19 cellular contexts compared by ENCODE assay signal in genomic region chr12:121089031-121089812, GRCh38. TPM values are rescaled to one million over a fixed set of nuclear protein-coding genes. Genes with fewer than 3 reads are reported as not detected.
A peak's percentile ranks its signal among the peaks of the same experiment; 100 is the strongest.
DNase-seq lines count a peak whose midpoint lies in the region; ATAC-seq, FAIRE-seq and TF ChIP-seq lines count a peak whose summit lies in the region.
"Had no signal": no experiment of that assay in that cellular context is flagged by ENCODE, and none has a peak within 500 bp of the region (broad histone marks: within the 10 kb centered on the region; RNA-seq: fewer than 3 reads in every experiment).

No MANE protein-coding gene starts in this region.

- H3K9me3 ChIP-seq in Caco-2 (no peaks in the 10 kb centered on the region), K562 (replicated peaks; ENCODE audit: control insufficient read depth, insufficient read depth, low read depth, low read length) (no peaks in the 10 kb centered on the region), right lobe of liver (no peaks in the 10 kb centered on the region)
- H3K9me3 ChIP-seq: sigmoid colon had no signal

- no peaks in the 10 kb centered on the region for H3K9me1 ChIP-seq in K562 (ENCODE audit: control insufficient read depth, insufficient read depth, low read length)

- DNase-seq in Caco-2 (peak in 1 of 2 experiments; percentile 29), HuH-7 (ENCODE audit: low spot score) (peak; percentile 51), K562 (ENCODE audit: extremely low read depth in 1 of 4, low spot score in 3 of 4) (peak; percentile 16 to 38 (median 25)), right lobe of liver (peak; percentile 42 to 70 (median 55)), GM19240 (ENCODE audit: insufficient read length, low spot score) (no peak), NCI-H2107 treated with DMSO at 0.1 percent for 48 hours (lab: John Stamatoyannopoulos, UW; ENCODE audit: unreplicated experiment) (no peak), AG20443 (ENCODE audit: low spot score) (no peak)
- DNase-seq: activated CD4-positive, alpha-beta memory T cell treated with anti-CD3 and anti-CD28 coated beads for 36 hours; effector memory CD4-positive, alpha-beta T cell; GDM1; naive thymus-derived CD4-positive, alpha-beta T cell; NCI-H1092 treated with DMSO at 0.1 percent for 48 hours; NCI-H510A treated with DMSO at 0.1 percent for 48 hours; sigmoid colon; T-helper 9 cell had no signal

- ATAC-seq in K562, result peak; percentile 84
- peak; percentile 76 to 90 (median 88) for ATAC-seq in right lobe of liver
- no peak for ATAC-seq in HG03432 (IDR thresholded peaks at IDR 0.05; ENCODE audit: unreplicated experiment)
- ATAC-seq: naive thymus-derived CD4-positive, alpha-beta T cell had no signal

- H3K79me2 ChIP-seq in K562 (ENCODE audit: control insufficient read depth, insufficient read depth, low read length), result no peaks in the 10 kb centered on the region

- peak in 1 of 2 experiments; percentile 26; a peak in 2 of 4 replicates for TF ChIP-seq RAD21 in K562 (CRISPR knock-in tag; conservative IDR thresholded peaks at IDR 0.05 in 1 of 2, IDR thresholded peaks at IDR 0.05 in 1 of 2)

- H3K36me3 ChIP-seq in Caco-2 (ENCODE audit: control insufficient read depth, insufficient read depth, low read length) (no peaks in the 10 kb centered on the region), K562 (ENCODE audit: control insufficient read depth, insufficient read depth, low read length) (no peaks in the 10 kb centered on the region), right lobe of liver (no peaks in the 10 kb centered on the region)
- H3K36me3 ChIP-seq: sigmoid colon had no signal

- no peak overlapping the region for H3K4me3 Mint-ChIP-seq in Caco-2 (ENCODE audit: unreplicated experiment)
- H3K4me3 Mint-ChIP-seq: activated CD4-positive, alpha-beta memory T cell treated with anti-CD3 and anti-CD28 coated beads for 36 hours; stimulated activated naive CD8-positive, alpha-beta T cell treated with anti-CD3 and anti-CD28 coated beads, Interleukin-15, Interleukin-2, amounts not matched to agents 100 ng/mL and 50 ng/mL, for 24 hours had no signal

- no peak overlapping the region for H3K4me2 ChIP-seq in K562 (ENCODE audit: insufficient read depth, low read length)

- H3K9ac ChIP-seq in K562 (ENCODE audit: insufficient read depth in 1 of 2, low read depth in 2 of 2, low read length in 2 of 2), result peak overlapping the region in 1 of 2 experiments; percentile 79; a peak in 1 of 4 replicates

- peak overlapping the region; percentile 85 for H2AFZ ChIP-seq in K562 (ENCODE audit: low read depth, low read length)

- H3K4me1 ChIP-seq in Caco-2 (no peaks in the 10 kb centered on the region; the same call in 1 of the 2 replicates), K562 (replicated peaks in 1 of 2; ENCODE audit: control insufficient read depth in 2 of 2, insufficient read depth in 2 of 2, low read length in 2 of 2) (peaks cover 4 to 10% of the 10 kb centered on the region in 2 experiments; a peak in 4 of 5 replicates), right lobe of liver (no peaks in the 10 kb centered on the region)
- H3K4me1 ChIP-seq: sigmoid colon had no signal

- no TSS peak for BruUV-seq in Caco-2 (replicated peaks; lab: Mats Ljungman, UMichigan)
- BruUV-seq in K562 (replicated peaks; lab: Mats Ljungman, UMichigan), result no TSS peak

- CTCF ChIA-PET in Caco-2 (lab: Charles Lee) (no interaction called here), K562 (lab: Yijun Ruan, JAX; ENCODE audit: low intra/inter-chr PET ratio) (no interaction called here)

- H3K27ac Mint-ChIP-seq in Caco-2 (ENCODE audit: unreplicated experiment), result no peak overlapping the region
- H3K27ac Mint-ChIP-seq: activated CD4-positive, alpha-beta memory T cell treated with anti-CD3 and anti-CD28 coated beads for 36 hours; activated T-helper 2 cell treated with anti-CD3 and anti-CD28 coated beads, Interferon-gamma antibody, Interleukin-2, Interleukin-4, amounts not matched to agents 10 μg/mL and 5 μg/mL and 100 μg/mL, durations not matched to agents 14 hours and 24 hours and 36 hours; stimulated activated naive CD8-positive, alpha-beta T cell treated with anti-CD3 and anti-CD28 coated beads, Interleukin-15, Interleukin-2, amounts not matched to agents 100 ng/mL and 50 ng/mL, for 24 hours had no signal

- no peaks in the 10 kb centered on the region for H3K27me3 Mint-ChIP-seq in Caco-2 (ENCODE audit: insufficient read depth, unreplicated experiment)
- H3K27me3 Mint-ChIP-seq: activated CD4-positive, alpha-beta memory T cell treated with anti-CD3 and anti-CD28 coated beads for 36 hours; stimulated activated naive CD8-positive, alpha-beta T cell treated with anti-CD3 and anti-CD28 coated beads, Interleukin-15, Interleukin-2, amounts not matched to agents 100 ng/mL and 50 ng/mL, for 24 hours had no signal

- FAIRE-seq in K562 (lab: Jason Lieb, UNC), result peak; percentile 76

- intact Hi-C loops in Caco-2 (cut with micrococcal nuclease; ENCODE audit: unreplicated experiment) (no loop called here), K562 (cut with micrococcal nuclease) (no loop called here), right lobe of liver (cut with DNase I) (no loop called here)

- POLR2A ChIA-PET in Caco-2 (lab: Charles Lee), result no interaction called here
- POLR2A ChIA-PET in K562 (lab: Yijun Ruan, JAX), result no interaction called here

- H3K4me3 ChIP-seq in Caco-2 (ENCODE audit: low read depth, low read length) (no peak overlapping the region), K562 (no peak overlapping the region), right lobe of liver (no peak overlapping the region)
- H3K4me3 ChIP-seq: sigmoid colon had no signal

- H3K9me3 Mint-ChIP-seq in Caco-2 (ENCODE audit: unreplicated experiment), result no peaks in the 10 kb centered on the region
- H3K9me3 Mint-ChIP-seq: activated CD4-positive, alpha-beta memory T cell treated with anti-CD3 and anti-CD28 coated beads for 36 hours; activated T-helper 2 cell treated with anti-CD3 and anti-CD28 coated beads, Interferon-gamma antibody, Interleukin-2, Interleukin-4, amounts not matched to agents 10 μg/mL and 5 μg/mL and 100 μg/mL, durations not matched to agents 14 hours and 24 hours and 36 hours; stimulated activated naive CD8-positive, alpha-beta T cell treated with anti-CD3 and anti-CD28 coated beads, Interleukin-15, Interleukin-2, amounts not matched to agents 100 ng/mL and 50 ng/mL, for 24 hours had no signal

- peak; percentile 23 to 30 for TF ChIP-seq CTCF in Caco-2 (IDR thresholded peaks at IDR 0.05; ENCODE audit: insufficient read depth in 1 of 2, low read depth in 1 of 2, low read length in 1 of 2, severe bottlenecking in 1 of 2, unreplicated experiment in 1 of 2)
- peak; percentile 42 to 57 (median 43) for TF ChIP-seq CTCF in K562 (IDR thresholded peaks at IDR 0.05 in 2 of 3, conservative IDR thresholded peaks at IDR 0.05 in 1 of 3; ENCODE audit: insufficient read depth in 2 of 3, low read depth in 1 of 3, low read length in 3 of 3)
- TF ChIP-seq CTCF in right lobe of liver (IDR thresholded peaks at IDR 0.05), result peak in 1 of 4 donors; percentile 27

- no peaks in the 10 kb centered on the region for H3K27me3 ChIP-seq in Caco-2 (replicated peaks; ENCODE audit: control insufficient read depth, insufficient read depth, low read length)
- peaks cover 0 to 10% of the 10 kb centered on the region in 2 experiments; a peak in 2 of 5 replicates for H3K27me3 ChIP-seq in K562 (ENCODE audit: control insufficient read depth in 2 of 2, insufficient read depth in 2 of 2, low read length in 2 of 2)
- no peaks in the 10 kb centered on the region for H3K27me3 ChIP-seq in right lobe of liver

- TF ChIP-seq POLR2A in K562 (conservative IDR thresholded peaks at IDR 0.05) (no peak), right lobe of liver (IDR thresholded peaks at IDR 0.05) (no peak)

- WGBS in K562 (ENCODE audit: insufficient coverage, low coverage, missing lambda C conversion rate), result 57% methylated on average over 14 of the region's 14 CpGs
- WGBS in right lobe of liver (ENCODE audit: insufficient coverage, low coverage, low lambda C conversion rate, missing lambda C conversion rate), result 40% methylated on average over 3 of the region's 14 CpGs

- TF ChIP-seq EP300 in K562 (IDR thresholded peaks at IDR 0.05; ENCODE audit: low read length), result no peak

- no peaks in the 10 kb centered on the region for H4K20me1 ChIP-seq in K562 (replicated peaks; ENCODE audit: control insufficient read depth, insufficient read depth, low read length)

- no peak overlapping the region for H3K27ac ChIP-seq in K562 (ENCODE audit: extremely low read depth, low read depth, low read length)
- no peak overlapping the region for H3K27ac ChIP-seq in right lobe of liver
- H3K27ac ChIP-seq: C4-2B, sigmoid colon had no signal

- H3K36me3 Mint-ChIP-seq in Caco-2 (ENCODE audit: insufficient read depth, unreplicated experiment), result no peaks in the 10 kb centered on the region
- H3K36me3 Mint-ChIP-seq: activated CD4-positive, alpha-beta memory T cell treated with anti-CD3 and anti-CD28 coated beads for 36 hours had no signal

- no peaks in the 10 kb centered on the region for H3K4me1 Mint-ChIP-seq in Caco-2 (ENCODE audit: low read depth, unreplicated experiment)

- in situ Hi-C loops in K562 (cut with MboI), result no loop called here

RNA-seq across cellular contexts. Expression of gene P2RX7, which starts 43.5 kb away (rescaled TPM):
- total RNA-seq in Caco-2 (2022) (not detected in 2 replicates), K562 (2014; rRNA removed) (0.09 and 0.20 TPM in 2 replicates), K562 (2014; rRNA removed; fragmentation: Illumina TruSeq; extraction: Trizol) (0.38 and 0.44 TPM in 2 replicates), K562 (2015; rRNA removed; fragmentation: Illumina TruSeq; extraction: Trizol) (0.25 and 0.30 TPM in 2 replicates), K562 (2021) (0.40 TPM in 2 replicates), right lobe of liver (10 to 100 TPM in 1 of 6 experiments, 1 to 10 TPM in 5; 2.5 to 11.4 (median 3.4) TPM)
- 0.42 TPM in 1 of 2 replicates, not detected in the other for total RNA-seq in K562 (2011; cell fraction: chromatin; rRNA removed; ENCODE audit: low replicate concordance)
- 0.13 TPM in 1 of 2 replicates, not detected in the other for total RNA-seq in K562 (2011; cell fraction: nucleolus; rRNA removed)
- 0.31 and 0.37 TPM in 2 replicates for total RNA-seq in K562 (2011; cell fraction: nucleoplasm; rRNA removed)
- polyA plus RNA-seq in K562 (2011; rRNA removed) (0.04 and 0.12 TPM in 2 replicates), K562 (2014; fragmentation: Illumina TruSeq; extraction: Trizol) (0.46 and 0.65 TPM in 2 replicates), K562 (2014; fragmentation: Nextera tagmentation; extraction: Ambion mirVana) (under 1 TPM; 0.30 to 0.38 TPM), K562 (2014; rRNA removed) (0.15 and 0.27 TPM in 2 replicates)
- 0.04 TPM in 1 of 2 replicates, not detected in the other for polyA plus RNA-seq in K562 (2011; cell fraction: cytosol; rRNA removed)
- polyA plus RNA-seq in K562 (2011; cell fraction: nucleus; rRNA removed), result 0.08 TPM in 1 of 2 replicates, not detected in the other
- polyA plus RNA-seq in K562 (2012), result 0.68 and 6.5 TPM in 2 replicates
- not detected in 2 replicates for polyA minus RNA-seq in K562 (2011; rRNA and poly(A)+ RNA removed)
- not detected in 2 replicates for polyA minus RNA-seq in K562 (2011; cell fraction: cytosol; rRNA and poly(A)+ RNA removed)
- not detected in 2 replicates for polyA minus RNA-seq in K562 (2011; cell fraction: nucleus; rRNA and poly(A)+ RNA removed)

RNA-seq across cellular contexts. Expression of gene OASL, which starts 50.2 kb away (rescaled TPM):
- total RNA-seq in Caco-2 (2022) (0.11 and 0.35 TPM in 2 replicates), K562 (2014; rRNA removed) (not detected in 2 replicates), K562 (2014; rRNA removed; fragmentation: Illumina TruSeq; extraction: Trizol) (not detected in 2 replicates), K562 (2015; rRNA removed; fragmentation: Illumina TruSeq; extraction: Trizol) (0.14 TPM in 1 of 2 replicates, not detected in the other), K562 (2021) (not detected in 2 replicates), right lobe of liver (10 to 100 TPM in 2 of 6 experiments, 1 to 10 TPM in 4; 1.6 to 19.2 (median 4.1) TPM)
- not detected in 2 replicates for total RNA-seq in K562 (2011; cell fraction: chromatin; rRNA removed; ENCODE audit: low replicate concordance)
- not detected in 2 replicates for total RNA-seq in K562 (2011; cell fraction: nucleolus; rRNA removed)
- total RNA-seq in K562 (2011; cell fraction: nucleoplasm; rRNA removed), result not detected in 2 replicates
- polyA plus RNA-seq in K562 (2011; rRNA removed) (not detected in 2 replicates), K562 (2014; fragmentation: Illumina TruSeq; extraction: Trizol) (not detected in 2 replicates), K562 (2014; fragmentation: Nextera tagmentation; extraction: Ambion mirVana) (not detected), K562 (2014; rRNA removed) (not detected in 2 replicates)
- polyA plus RNA-seq in K562 (2011; cell fraction: cytosol; rRNA removed), result not detected in 2 replicates
- polyA plus RNA-seq in K562 (2011; cell fraction: nucleus; rRNA removed), result not detected in 2 replicates
- 0.07 TPM in 1 of 2 replicates, not detected in the other for polyA plus RNA-seq in K562 (2012)
- not detected in 2 replicates for polyA minus RNA-seq in K562 (2011; rRNA and poly(A)+ RNA removed)
- not detected in 2 replicates for polyA minus RNA-seq in K562 (2011; cell fraction: cytosol; rRNA and poly(A)+ RNA removed)
- not detected in 2 replicates for polyA minus RNA-seq in K562 (2011; cell fraction: nucleus; rRNA and poly(A)+ RNA removed)

Comparison
In these comparisons a context has a peak if more than half of its experiments do, and no peak if none do; other contexts are left out.
1. DNase-seq: peak in HuH-7 (single experiment), K562 (4 of 4) and right lobe of liver (3 of 3); none in GM19240 (single experiment), NCI-H2107 treated with DMSO at 0.1 percent for 48 hours (single experiment) and AG20443 (single experiment).